11 cellular contexts compared by ENCODE assay signal in genomic region chr19:22326219-22326618, GRCh38. TPM values are rescaled to one million over a fixed set of nuclear protein-coding genes. Genes with fewer than 3 reads are reported as not detected.
"Had no signal": no experiment of that assay in that cellular context is flagged by ENCODE, and none has a peak within 500 bp of the region (broad histone marks: within the 10 kb centered on the region; RNA-seq: fewer than 3 reads in every experiment).

No MANE protein-coding gene starts in this region.

- H3K27ac ChIP-seq: HL-60, KMS-11 had no signal

- H3K36me3 ChIP-seq: HAP-1 had no signal

- H3K9me3 ChIP-seq: HAP-1 had no signal

- H3K4me1 ChIP-seq: HAP-1 had no signal

- H2AFZ ChIP-seq: GM23338 had no signal

- H3K4me3 ChIP-seq: GM23338, HAP-1 had no signal

- H3K4me2 ChIP-seq: GM23338, KMS-11 had no signal

- FAIRE-seq: H1, H54 had no signal

- ATAC-seq: GM23338, HCT116 had no signal

- H3K9ac ChIP-seq: KMS-11 had no signal

- DNase-seq: HFFc6, KBM-7 had no signal

RNA-seq across cellular contexts. Expression of gene ZNF729, which starts 40.0 kb away (rescaled TPM):
- total RNA-seq: GM23338, H1, HFFc6, HT1080 had no signal
- polyA plus RNA-seq: GM23338, H1, IgD-negative memory B cell had no signal
